ENCODE assay signal across 22 cellular contexts in the genomic region with DNA sequence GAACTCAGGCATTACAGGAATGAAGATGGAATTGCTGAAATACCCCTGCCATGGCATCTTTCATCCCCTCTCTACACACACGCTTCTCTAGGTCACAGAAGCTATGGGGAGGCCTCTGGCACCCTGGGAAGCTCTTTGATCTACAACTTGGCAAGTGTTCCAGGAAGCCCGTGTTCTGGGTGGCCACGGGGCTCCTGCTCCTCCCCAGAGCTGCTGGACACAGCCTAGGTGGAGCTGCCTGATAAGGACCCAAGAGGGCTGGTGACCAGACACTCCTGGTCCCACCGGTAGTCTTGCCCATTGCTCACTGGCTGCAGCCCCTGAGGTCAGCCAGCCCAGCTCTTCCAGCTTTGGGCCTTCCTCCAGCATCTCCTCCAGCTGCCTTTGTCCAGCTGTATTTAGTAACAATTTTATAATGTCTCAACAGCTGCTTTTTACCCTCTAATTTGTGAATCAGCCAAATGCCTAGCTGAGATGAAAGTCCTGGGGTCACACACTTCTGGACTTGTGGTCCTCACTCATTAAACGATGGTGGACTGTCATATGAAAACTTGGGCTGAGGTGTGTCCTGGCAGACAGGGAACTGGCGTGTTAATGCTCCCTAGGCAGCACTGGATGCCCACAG.
DNase-seq lines count a peak whose midpoint lies in the region; ATAC-seq and TF ChIP-seq lines count a peak whose summit lies in the region.
"Had no signal": no experiment of that assay in that cellular context is flagged by ENCODE, and none has a peak within 500 bp of the region (broad histone marks: within the 10 kb centered on the region; RNA-seq: fewer than 3 reads in every experiment).

No MANE protein-coding gene starts in this region.

- no peak overlapping the region for H3K4me3 Mint-ChIP-seq in neural progenitor cell
- H3K4me3 Mint-ChIP-seq: central memory CD8-positive, alpha-beta T cell; T-helper 2 cell treated with Interferon-gamma antibody and Interleukin-4, amounts not matched to agents 5 μg/mL and 100 μg/mL, for 36 hours; WTC11 had no signal

- H3K27me3 Mint-ChIP-seq in neural progenitor cell (ENCODE audit: insufficient read depth, low read depth), result peaks cover 6% of the 10 kb centered on the region

- no peak overlapping the region for H3K9ac ChIP-seq in neural progenitor cell
- H3K9ac ChIP-seq: BLaER1, KMS-11, SK-N-SH had no signal

- intact Hi-C loops in body of pancreas (cut with DNase I), result no loop called here
- intact Hi-C loops in right cardiac atrium (cut with DNase I), result no loop called here

- DNase-seq in HT-29 (ENCODE audit: low spot score) (peak; percentile 92), body of pancreas (peak; percentile 62 to 80 (median 78)), right cardiac atrium (peak; percentile 39 to 54 (median 51)), neural progenitor cell (ENCODE audit: low spot score) (no peak), NCI-H345 (lab: John Stamatoyannopoulos, UW) (no peak), SHP77 treated with DMSO at 0.1 percent for 48 hours (lab: John Stamatoyannopoulos, UW) (no peak)
- DNase-seq in stimulated activated CD4-positive, alpha-beta T cell treated with anti-CD3 and anti-CD28 coated beads, Interleukin-1b, Interleukin-23, amount 100 ng/mL, for 48 hours, result no peak
- DNase-seq in activated CD4-positive, alpha-beta T cell treated with anti-CD3 and anti-CD28 coated beads, Interleukin-2, amount 50 U/mL, for 48 hours, result no peak
- DNase-seq: activated CD4-positive, alpha-beta T cell treated with anti-CD3 and anti-CD28 coated beads, Interleukin-2, amount 50 U/mL, for 4 hours; activated gamma-delta T cell; amygdala; EL; foreskin keratinocyte; midbrain; NCI-H2029 treated with DMSO at 0.1 percent for 48 hours; SK-N-SH had no signal

- H3K4me2 ChIP-seq in neural progenitor cell, result peak overlapping the region; percentile 47
- H3K4me2 ChIP-seq: BLaER1, KMS-11, SK-N-SH had no signal

- H3K4me1 ChIP-seq in body of pancreas (peaks cover 43% of the 10 kb centered on the region), right cardiac atrium (ENCODE audit: control insufficient read depth, insufficient read depth, low read length) (peaks cover 15% of the 10 kb centered on the region), neural progenitor cell (peaks cover 70% of the 10 kb centered on the region)
- H3K4me1 ChIP-seq: BLaER1, foreskin keratinocyte had no signal

- H3K27me3 ChIP-seq in body of pancreas (no peaks in the 10 kb centered on the region), right cardiac atrium (ENCODE audit: control insufficient read depth, insufficient read depth) (no peaks in the 10 kb centered on the region), neural progenitor cell (no peaks in the 10 kb centered on the region)
- H3K27me3 ChIP-seq: BLaER1, neutrophil had no signal

- no peaks in the 10 kb centered on the region for H3K79me2 ChIP-seq in neural progenitor cell (ENCODE audit: low read depth)

- TF ChIP-seq CTCF in body of pancreas (IDR thresholded peaks at IDR 0.05), result no peak
- no peak for TF ChIP-seq CTCF in neural progenitor cell (IDR thresholded peaks at IDR 0.05)

- H3K4me3 ChIP-seq in body of pancreas (no peak overlapping the region), right cardiac atrium (ENCODE audit: low read length) (no peak overlapping the region), neural progenitor cell (no peak overlapping the region)
- H3K4me3 ChIP-seq: BLaER1 had no signal

- H2AFZ ChIP-seq in neural progenitor cell (replicated peaks), result no peak overlapping the region

- H3K36me3 Mint-ChIP-seq in neural progenitor cell, result no peaks in the 10 kb centered on the region
- H3K36me3 Mint-ChIP-seq: WTC11 had no signal

- 43 to 58% methylated on average over 6 of the region's 6 CpGs for WGBS in body of pancreas, 2 donors
- WGBS in right cardiac atrium, result 38% methylated on average over 6 of the region's 6 CpGs

- H3K27ac Mint-ChIP-seq in neural progenitor cell, result peak overlapping the region; percentile 88
- H3K27ac Mint-ChIP-seq: T-helper 2 cell treated with Interferon-gamma antibody and Interleukin-4, amounts not matched to agents 5 μg/mL and 100 μg/mL, for 36 hours; WTC11 had no signal

- peaks cover 4% of the 10 kb centered on the region for H3K9me3 Mint-ChIP-seq in neural progenitor cell
- H3K9me3 Mint-ChIP-seq: central memory CD8-positive, alpha-beta T cell; T-helper 2 cell treated with Interferon-gamma antibody and Interleukin-4, amounts not matched to agents 5 μg/mL and 100 μg/mL, for 36 hours; WTC11 had no signal

- peaks cover 91% of the 10 kb centered on the region for H3K4me1 Mint-ChIP-seq in neural progenitor cell
- H3K4me1 Mint-ChIP-seq: central memory CD8-positive, alpha-beta T cell had no signal

- ATAC-seq in body of pancreas (peak; percentile 84), right cardiac atrium (peak; percentile 68 to 77)
- ATAC-seq: foreskin keratinocyte, WTC11 had no signal

- peak overlapping the region; percentile 15 to 40 (median 31) for H3K27ac ChIP-seq in body of pancreas
- H3K27ac ChIP-seq in right cardiac atrium (ENCODE audit: low read length), result no peak overlapping the region
- no peak overlapping the region for H3K27ac ChIP-seq in neural progenitor cell
- H3K27ac ChIP-seq: BLaER1, foreskin keratinocyte, KMS-11, neutrophil had no signal

- H3K36me3 ChIP-seq in body of pancreas (replicated peaks in 1 of 2; ENCODE audit: insufficient read depth in 1 of 2, low read depth in 2 of 2) (no peaks in the 10 kb centered on the region), neural progenitor cell (no peaks in the 10 kb centered on the region)
- H3K36me3 ChIP-seq: BLaER1, neutrophil had no signal

- no peaks in the 10 kb centered on the region for H4K20me1 ChIP-seq in neural progenitor cell (ENCODE audit: low read depth)
- H4K20me1 ChIP-seq: BLaER1 had no signal

- TF ChIP-seq POLR2A in body of pancreas (IDR thresholded peaks at IDR 0.05), result no peak

- H3K9me3 ChIP-seq in body of pancreas, result no peaks in the 10 kb centered on the region
- no peaks in the 10 kb centered on the region for H3K9me3 ChIP-seq in right cardiac atrium (ENCODE audit: control insufficient read depth, low read length)
- H3K9me3 ChIP-seq in neural progenitor cell (ENCODE audit: low read depth), result no peaks in the 10 kb centered on the region
- H3K9me3 ChIP-seq: BLaER1, neutrophil, SK-N-SH had no signal

- peaks cover 26% of the 10 kb centered on the region for H3F3A ChIP-seq in neural progenitor cell (ENCODE audit: low read depth)

Comparison
In these comparisons a context has a peak if more than half of its experiments do, and no peak if none do; other contexts are left out.
1. DNase-seq: peak in HT-29 (single experiment), body of pancreas (4 of 4) and right cardiac atrium (3 of 3); none in neural progenitor cell (single experiment), NCI-H345 (single experiment), stimulated activated CD4-positive, alpha-beta T cell treated with anti-CD3 and anti-CD28 coated beads, Interleukin-1b, Interleukin-23, amount 100 ng/mL, for 48 hours (single experiment), activated CD4-positive, alpha-beta T cell treated with anti-CD3 and anti-CD28 coated beads, Interleukin-2, amount 50 U/mL, for 48 hours (0 of 2) and SHP77 treated with DMSO at 0.1 percent for 48 hours (single experiment).
2. H3K27ac ChIP-seq: peak in body of pancreas (4 of 4); none in right cardiac atrium (single experiment) and neural progenitor cell (single experiment).